8 cellular contexts compared by ENCODE assay signal in the genomic region with DNA sequence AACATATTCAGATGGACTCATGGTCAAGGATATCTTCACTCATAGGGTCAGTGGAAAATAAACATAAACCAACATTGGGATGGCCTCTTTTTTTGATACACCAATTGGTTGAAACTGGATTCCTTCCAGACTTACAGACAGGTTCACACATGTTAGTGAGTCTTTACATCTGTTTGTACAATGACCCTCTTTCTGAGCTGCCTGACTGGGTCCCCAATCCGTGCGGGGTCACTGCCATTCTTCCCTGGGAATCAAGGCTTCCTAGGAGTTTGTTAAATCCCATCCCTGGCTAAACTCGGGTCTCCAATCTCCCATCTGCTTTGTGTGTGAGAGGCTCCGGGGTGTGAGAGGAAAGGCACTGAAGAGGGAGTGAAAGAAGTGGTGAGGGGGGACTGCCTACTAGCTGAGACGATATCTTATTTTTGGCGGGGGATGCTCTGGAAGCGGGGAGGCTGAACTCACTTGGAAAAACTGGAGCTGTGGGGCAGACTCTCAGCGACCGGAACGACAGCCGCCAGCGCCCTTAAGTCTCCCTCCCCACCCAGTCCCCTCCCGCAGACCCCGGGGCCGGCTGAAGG. TPM values are rescaled to one million over a fixed set of nuclear protein-coding genes. Genes with fewer than 3 reads are reported as not detected.
DNase-seq lines count a peak whose midpoint lies in the region; ATAC-seq and TF ChIP-seq lines count a peak whose summit lies in the region.

No MANE protein-coding gene starts in this region.

- H3K4me3 Mint-ChIP-seq in naive thymus-derived CD4-positive, alpha-beta T cell: peak overlapping the region; percentile 93 to 99 (median 97)

- peaks cover 0 to 8% (median 3%) of the 10 kb centered on the region in 5 donors for H3K36me3 Mint-ChIP-seq in naive thymus-derived CD4-positive, alpha-beta T cell

- H3K36me3 ChIP-seq in OCI-LY3 (replicated peaks; ENCODE audit: low read depth, low read length): peaks cover 21% of the 10 kb centered on the region
- no peaks in the 10 kb centered on the region for H3K36me3 ChIP-seq in effector memory CD4-positive, alpha-beta T cell (ENCODE audit: control insufficient read depth, insufficient read depth, low read length)
- no peaks in the 10 kb centered on the region for H3K36me3 ChIP-seq in naive thymus-derived CD4-positive, alpha-beta T cell (ENCODE audit: control insufficient read depth in 2 of 3, insufficient read depth in 3 of 3, low read length in 3 of 3)

- POLR2A ChIA-PET in naive thymus-derived CD4-positive, alpha-beta T cell (lab: Charles Lee): interaction anchor here (1.3 to 2.1 kb wide), 2 partner anchors 87 to 132 kb away, joined by 4 to 5 read pairs; partner anchors contain the start of genes MBD2 and POLI

- peak overlapping the region; percentile 81 for H3K4me3 ChIP-seq in OCI-LY3 (ENCODE audit: low read length)
- peak overlapping the region; percentile 89 for H3K4me3 ChIP-seq in effector memory CD4-positive, alpha-beta T cell (ENCODE audit: insufficient read depth, low read depth, low read length, poor library complexity, severe bottlenecking)
- peak overlapping the region; percentile 88 for H3K4me3 ChIP-seq in naive thymus-derived CD4-positive, alpha-beta T cell (ENCODE audit: low read length)

- H2AFZ ChIP-seq in OCI-LY3 (ENCODE audit: low read depth, low read length): peak overlapping the region; percentile 98

- H3K9ac ChIP-seq in OCI-LY3 (ENCODE audit: low read length): peak overlapping the region; percentile 91

- peak; percentile 63 for DNase-seq in NCI-H345 treated with DMSO at 0.1 percent for 48 hours (lab: John Stamatoyannopoulos, UW; ENCODE audit: unreplicated experiment)
- no peak for DNase-seq in NCI-H345 (lab: John Stamatoyannopoulos, UW)
- no peak for DNase-seq in effector memory CD4-positive, alpha-beta T cell
- DNase-seq in naive thymus-derived CD4-positive, alpha-beta T cell: no peak
- DNase-seq in cerebellar cortex (ENCODE audit: low spot score): no peak

- no peaks in the 10 kb centered on the region for H4K20me1 ChIP-seq in OCI-LY3 (ENCODE audit: insufficient read depth, low read length)

- H3K9me3 Mint-ChIP-seq in naive thymus-derived CD4-positive, alpha-beta T cell: peaks cover 0 to 2% (median 0%) of the 10 kb centered on the region in 11 donors

- peak; percentile 45 for ATAC-seq in HG02678 (IDR thresholded peaks at IDR 0.05; ENCODE audit: unreplicated experiment)
- ATAC-seq in naive thymus-derived CD4-positive, alpha-beta T cell: no peak
- ATAC-seq in HG03196 (IDR thresholded peaks at IDR 0.05; ENCODE audit: unreplicated experiment): no peak

- H3K27me3 ChIP-seq in OCI-LY3 (ENCODE audit: low read depth, low read length): no peaks in the 10 kb centered on the region
- H3K27me3 ChIP-seq in effector memory CD4-positive, alpha-beta T cell (replicated peaks; ENCODE audit: control insufficient read depth, insufficient read depth, low read length, poor library complexity, severe bottlenecking): no peaks in the 10 kb centered on the region
- no peaks in the 10 kb centered on the region for H3K27me3 ChIP-seq in naive thymus-derived CD4-positive, alpha-beta T cell (ENCODE audit: control insufficient read depth in 2 of 2, insufficient read depth in 2 of 2, low read length in 2 of 2)

- peaks cover 6 to 32% (median 21%) of the 10 kb centered on the region in 7 donors for H3K4me1 Mint-ChIP-seq in naive thymus-derived CD4-positive, alpha-beta T cell

- CTCF ChIA-PET in naive thymus-derived CD4-positive, alpha-beta T cell (lab: Charles Lee): interaction anchor here (0.7 to 1.3 kb wide), 3 partner anchors 24 to 159 kb away, joined by 3 read pairs; no protein-coding TSS in a partner anchor

- H3K4me2 ChIP-seq in OCI-LY3 (ENCODE audit: low read length): peak overlapping the region; percentile 87

- H3K27ac Mint-ChIP-seq in naive thymus-derived CD4-positive, alpha-beta T cell: peak overlapping the region; percentile 74 to 99 (median 91)

- peak overlapping the region; percentile 66 for H3K27ac ChIP-seq in OCI-LY3 (ENCODE audit: low read length)
- H3K27ac ChIP-seq in effector memory CD4-positive, alpha-beta T cell (ENCODE audit: insufficient read depth, low read length, poor library complexity, severe bottlenecking): peak overlapping the region; percentile 68
- peak overlapping the region; percentile 57 for H3K27ac ChIP-seq in naive thymus-derived CD4-positive, alpha-beta T cell (ENCODE audit: low read depth, low read length)

- no peak for TF ChIP-seq CTCF in OCI-LY3 (IDR thresholded peaks at IDR 0.05; ENCODE audit: low read depth, low read length)

- H3K4me1 ChIP-seq in OCI-LY3 (ENCODE audit: low read length): peaks cover 16% of the 10 kb centered on the region
- H3K4me1 ChIP-seq in effector memory CD4-positive, alpha-beta T cell (ENCODE audit: control insufficient read depth, insufficient read depth, low read length, poor library complexity, severe bottlenecking): no peaks in the 10 kb centered on the region
- peaks cover 4 to 7% of the 10 kb centered on the region in 2 donors for H3K4me1 ChIP-seq in naive thymus-derived CD4-positive, alpha-beta T cell (ENCODE audit: control insufficient read depth in 2 of 2, insufficient read depth in 2 of 2, low read length in 2 of 2)

- intact Hi-C loops in naive thymus-derived CD4-positive, alpha-beta T cell (cut with micrococcal nuclease): loop anchor here (1.0 to 10.0 kb wide), 9 partner anchors 35 to 1234 kb away; partner anchors contain the start of genes MBD2 (in 2 of the 2), POLI (in 1 of the 2), RAB27B (in 1 of the 2) and TCF4 (in 1 of the 2)

- peaks cover 4% of the 10 kb centered on the region; the same call in 1 of the 2 replicates for H3K9me3 ChIP-seq in OCI-LY3 (ENCODE audit: insufficient read depth, low read length)
- H3K9me3 ChIP-seq in effector memory CD4-positive, alpha-beta T cell (ENCODE audit: control insufficient read depth, low read length): no peaks in the 10 kb centered on the region
- H3K9me3 ChIP-seq in naive thymus-derived CD4-positive, alpha-beta T cell (ENCODE audit: control insufficient read depth in 2 of 3, low read length in 3 of 3): no peaks in the 10 kb centered on the region

- H3K79me2 ChIP-seq in OCI-LY3 (ENCODE audit: low read length): peaks cover 17% of the 10 kb centered on the region

- H3K27me3 Mint-ChIP-seq in naive thymus-derived CD4-positive, alpha-beta T cell: peaks cover 2 to 17% (median 8%) of the 10 kb centered on the region in 5 donors

RNA-seq across cellular contexts. Expression of gene STARD6, which starts 0.5 kb away (rescaled TPM):
- not detected for total RNA-seq in naive thymus-derived CD4-positive, alpha-beta T cell
- under 1 TPM in 1 of 2 donors, not detected in 1; 0.31 TPM for polyA plus RNA-seq in naive thymus-derived CD4-positive, alpha-beta T cell

RNA-seq across cellular contexts. Expression of gene C18orf54, which starts 0.5 kb away (rescaled TPM):
- total RNA-seq in naive thymus-derived CD4-positive, alpha-beta T cell: 1 to 10 TPM in 3 of 5 experiments, under 1 TPM in 2; 0.77 to 8.3 (median 3.6) TPM
- polyA plus RNA-seq in naive thymus-derived CD4-positive, alpha-beta T cell: under 1 TPM; 0.44 to 0.45 TPM
